In genomic region chr10:57142925-57143576, GRCh38 we compare ENCODE assay signal across 29 cellular contexts.
DNase-seq lines count a peak whose midpoint lies in the region; ATAC-seq, FAIRE-seq and TF ChIP-seq lines count a peak whose summit lies in the region.
"Had no signal": no experiment of that assay in that cellular context is flagged by ENCODE, and none has a peak within 500 bp of the region (broad histone marks: within the 10 kb centered on the region; RNA-seq: fewer than 3 reads in every experiment).

No MANE protein-coding gene starts in this region.

- POLR2A ChIA-PET in WTC11 (lab: Charles Lee) = no interaction called here

- H3K4me3 Mint-ChIP-seq in WTC11 (no peak overlapping the region), neural crest cell (no peak overlapping the region)

- H3K36me3 Mint-ChIP-seq in WTC11 (peaks cover 25% of the 10 kb centered on the region), neural crest cell (ENCODE audit: low read depth) (peaks cover 3% of the 10 kb centered on the region)

- TF ChIP-seq POLR2A in H54 (IDR thresholded peaks at IDR 0.05; ENCODE audit: low read depth, low read length) = no peak

- H3K9me3 Mint-ChIP-seq in WTC11 = peaks cover 25% of the 10 kb centered on the region
- H3K9me3 Mint-ChIP-seq in neural crest cell = peaks cover 11% of the 10 kb centered on the region

- no peak for TF ChIP-seq CTCF in WTC11 (IDR thresholded peaks at IDR 0.05)
- no peak for TF ChIP-seq CTCF in neural crest cell (conservative IDR thresholded peaks at IDR 0.05)

- no peaks in the 10 kb centered on the region for H3K4me1 Mint-ChIP-seq in WTC11
- H3K4me1 Mint-ChIP-seq in neural crest cell = peaks cover 12% of the 10 kb centered on the region

- H3K27ac Mint-ChIP-seq in WTC11 = no peak overlapping the region
- H3K27ac Mint-ChIP-seq in neural crest cell (ENCODE audit: unreplicated experiment) = peak overlapping the region; percentile 16

- peak; percentile 43 for ATAC-seq in GM19395 (IDR thresholded peaks at IDR 0.05; ENCODE audit: unreplicated experiment)
- ATAC-seq in HG02759 (IDR thresholded peaks at IDR 0.05; ENCODE audit: unreplicated experiment) = peak; percentile 64
- peak; percentile 86 for ATAC-seq in WTC11
- ATAC-seq in HG03460 (IDR thresholded peaks at IDR 0.05; ENCODE audit: unreplicated experiment) = no peak
- ATAC-seq: activated CD4-positive, CD25-positive, alpha-beta regulatory T cell treated with anti-CD3 and anti-CD28 coated beads, Interleukin-2, amount 50 U/mL, for 24 hours; body of pancreas; foreskin keratinocyte; HCT116; K562 had no signal

- CTCF ChIA-PET in WTC11 (lab: Charles Lee) = no interaction called here

- no peak for FAIRE-seq in H54 (lab: Jason Lieb, UNC)
- FAIRE-seq: D721Med, G401.6, K562, kidney had no signal

- DNase-seq in WTC11 (ENCODE audit: low spot score) = peak; percentile 19
- no peak for DNase-seq in neural crest cell (ENCODE audit: low read depth, low spot score)
- no peak for DNase-seq in H54 (ENCODE audit: insufficient read length, low spot score)
- DNase-seq in stimulated activated CD4-positive, alpha-beta T cell treated with anti-CD3 and anti-CD28 coated beads, Interleukin-1b, Interleukin-23, amount 100 ng/mL, for 48 hours = no peak
- no peak for DNase-seq in DMS79 (lab: John Stamatoyannopoulos, UW)
- DNase-seq: activated gamma-delta T cell treated with Interleukin-2 at 50 U/mL for 16 hours; activated T-cell treated with anti-CD3 and anti-CD28 coated beads, Interleukin-2, amount 50 U/mL, for 1 hour; body of pancreas; effector CD4-positive, alpha-beta T cell; foreskin keratinocyte; kidney; NCI-H187; NCI-H2227 treated with DMSO at 0.1 percent for 48 hours; NCI-H748 treated with DMSO at 0.1 percent for 48 hours; nucleus accumbens; OCI-M1; SHP77; stimulated activated CD4-positive, alpha-beta T cell treated with anti-CD3 and anti-CD28 coated beads, Interleukin-2, amount 100 ng/mL, for 24 hours; stimulated activated naive CD4-positive, alpha-beta T cell; T1000; testis had no signal

- peaks cover 99% of the 10 kb centered on the region for H3K27me3 Mint-ChIP-seq in WTC11 (ENCODE audit: low read depth)
- H3K27me3 Mint-ChIP-seq in neural crest cell (ENCODE audit: low read depth) = no peaks in the 10 kb centered on the region

TF ChIP-seq in WTC11, 78 proteins besides CTCF, POLR2A, EP300 and RAD21:
- TF ChIP-seq ZNF317 (CRISPR knock-in tag; IDR thresholded peaks at IDR 0.05; ENCODE audit: borderline replicate concordance, low read depth) (peak; percentile 74; the same call in 1 of the 2 replicates), NR3C1 (CRISPR knock-in tag; conservative IDR thresholded peaks at IDR 0.05; ENCODE audit: low read depth) (no peak), USF1 (CRISPR knock-in tag; IDR thresholded peaks at IDR 0.05) (no peak), IRF2 (CRISPR knock-in tag; IDR thresholded peaks at IDR 0.05; ENCODE audit: borderline replicate concordance, low read depth) (no peak), NFYB (CRISPR knock-in tag; conservative IDR thresholded peaks at IDR 0.05; ENCODE audit: low read depth) (no peak), MLX (CRISPR knock-in tag; IDR thresholded peaks at IDR 0.05) (no peak), JUN (CRISPR knock-in tag; IDR thresholded peaks at IDR 0.05) (no peak), SP1 (CRISPR knock-in tag; conservative IDR thresholded peaks at IDR 0.05) (0 out of 2 replicates have a peak, but pooled peaks have one; percentile 17), ZSCAN18 (CRISPR knock-in tag; IDR thresholded peaks at IDR 0.05) (no peak), ATF3 (CRISPR knock-in tag; conservative IDR thresholded peaks at IDR 0.05) (no peak), TEAD1 (CRISPR knock-in tag; IDR thresholded peaks at IDR 0.05) (peak; percentile 40; the same call in 1 of the 2 replicates), FOXK1 (CRISPR knock-in tag; IDR thresholded peaks at IDR 0.05) (peak; percentile 56), CREB1 (CRISPR knock-in tag; IDR thresholded peaks at IDR 0.05) (0 out of 2 replicates have a peak, but pooled peaks have one; percentile 22)
